Comparison of ENCODE assay signal across 30 cellular contexts in genomic region chr1:115215110-115215509, GRCh38.
"Had no signal": no experiment of that assay in that cellular context is flagged by ENCODE, and none has a peak within 500 bp of the region (broad histone marks: within the 10 kb centered on the region; RNA-seq: fewer than 3 reads in every experiment).

No MANE protein-coding gene starts in this region.

- H3K9me3 ChIP-seq: adrenal gland, body of pancreas, colonic mucosa, heart left ventricle had no signal

- DNase-seq: activated CD4-positive, alpha-beta memory T cell treated with anti-CD3 and anti-CD28 coated beads for 36 hours; activated CD4-positive, alpha-beta T cell treated with anti-CD3 and anti-CD28 coated beads for 36 hours; activated CD4-positive, alpha-beta T cell treated with anti-CD3 and anti-CD28 coated beads, Interleukin-2, amount 10 ng/mL, durations not matched to agents 24 days and 14 days; activated CD4-positive, CD25-positive, alpha-beta regulatory T cell; activated CD4-positive, CD25-positive, alpha-beta regulatory T cell treated with anti-CD3 and anti-CD28 coated beads, Interleukin-2, amount 50 U/mL, for 72 hours; activated CD8-positive, alpha-beta memory T cell treated with anti-CD3 and anti-CD28 coated beads, Interleukin-2, amount 10 ng/mL, durations not matched to agents 7 days and 5 days; activated CD8-positive, alpha-beta memory T cell treated with anti-CD3 and anti-CD28 coated beads, Interleukin-2, amount 50 U/mL, for 4 hours; activated CD8-positive, alpha-beta T cell treated with anti-CD3 and anti-CD28 coated beads, Interleukin-2, amount 10 ng/mL, durations not matched to agents 7 days and 5 days; activated effector memory CD4-positive, alpha-beta T cell treated with anti-CD3 and anti-CD28 coated beads, Interleukin-2, amount 50 U/mL, for 16 hours; activated naive CD4-positive, alpha-beta T cell treated with anti-CD3 and anti-CD28 coated beads for 36 hours; activated naive CD8-positive, alpha-beta T cell treated with anti-CD3 and anti-CD28 coated beads for 36 hours; activated naive CD8-positive, alpha-beta T cell treated with anti-CD3 and anti-CD28 coated beads, Interleukin-2, amount 50 U/mL, for 24 hours; activated T-cell treated with anti-CD3 and anti-CD28 coated beads, Interleukin-2, amount 50 U/mL, for 1 hour; activated T-cell treated with anti-CD3 and anti-CD28 coated beads, Interleukin-2, amount 50 U/mL, for 48 hours; adrenal gland; amygdala; aorta; body of pancreas; caudate nucleus; colonic mucosa; effector CD8-positive, alpha-beta T cell; foreskin fibroblast; glutamatergic neuron; heart left ventricle; T-helper 17 cell; T1000; WERI-Rb-1 had no signal

- H3K4me1 ChIP-seq: adrenal gland, colonic mucosa had no signal

- ATAC-seq: activated CD4-positive, alpha-beta T cell treated with anti-CD3 and anti-CD28 coated beads for 36 hours; activated CD8-positive, alpha-beta memory T cell treated with anti-CD3 and anti-CD28 coated beads, Interleukin-2, amount 10 ng/mL, durations not matched to agents 7 days and 5 days; activated CD8-positive, alpha-beta T cell treated with anti-CD3 and anti-CD28 coated beads, Interleukin-2, amount 10 ng/mL, durations not matched to agents 7 days and 5 days; activated naive CD8-positive, alpha-beta T cell treated with anti-CD3 and anti-CD28 coated beads, Interleukin-2, amount 50 U/mL, for 24 hours; body of pancreas; heart left ventricle; T-helper 17 cell had no signal

- FAIRE-seq: endometrium, endothelial cell of umbilical vein had no signal

- H3K36me3 ChIP-seq: adrenal gland, colonic mucosa, heart left ventricle, WERI-Rb-1 had no signal

- H3K4me3 ChIP-seq: adrenal gland, body of pancreas, colonic mucosa, heart left ventricle had no signal

- H3K27ac ChIP-seq: adrenal gland, body of pancreas, colonic mucosa, epithelial cell of prostate, WERI-Rb-1 had no signal

- H3K27me3 ChIP-seq: adrenal gland, body of pancreas, colonic mucosa, heart left ventricle had no signal
